Comparison of ENCODE assay signal across 28 cellular contexts in genomic region chr4:4504783-4505182, GRCh38.
"Had no signal": no experiment of that assay in that cellular context is flagged by ENCODE, and none has a peak within 500 bp of the region (broad histone marks: within the 10 kb centered on the region; RNA-seq: fewer than 3 reads in every experiment).

No MANE protein-coding gene starts in this region.

- H3K27me3 ChIP-seq: body of pancreas, esophagus muscularis mucosa had no signal

- H3K27ac Mint-ChIP-seq: activated CD4-positive, alpha-beta T cell treated with anti-CD3 and anti-CD28 coated beads, Interleukin-2, amount 10 ng/mL, durations not matched to agents 7 days and 5 days; activated CD8-positive, alpha-beta T cell treated with anti-CD3 and anti-CD28 coated beads for 36 hours; activated naive CD8-positive, alpha-beta T cell treated with anti-CD3 and anti-CD28 coated beads, Interleukin-2, amount 10 ng/mL, durations not matched to agents 7 days and 5 days; activated T-helper 17 cell treated with anti-CD3 and anti-CD28 coated beads, Interleukin-2, amount 50 U/mL, for 72 hours; effector memory CD8-positive, alpha-beta T cell; WTC11 had no signal

- H3K36me3 ChIP-seq: esophagus muscularis mucosa had no signal

- H3K36me3 Mint-ChIP-seq: WTC11 had no signal

- H3K27me3 Mint-ChIP-seq: activated CD4-positive, alpha-beta T cell treated with anti-CD3 and anti-CD28 coated beads, Interleukin-2, amount 10 ng/mL, durations not matched to agents 7 days and 5 days; activated CD8-positive, alpha-beta T cell treated with anti-CD3 and anti-CD28 coated beads for 36 hours; activated naive CD8-positive, alpha-beta T cell treated with anti-CD3 and anti-CD28 coated beads, Interleukin-2, amount 10 ng/mL, durations not matched to agents 7 days and 5 days; activated T-helper 17 cell treated with anti-CD3 and anti-CD28 coated beads, Interleukin-2, amount 50 U/mL, for 72 hours; effector memory CD8-positive, alpha-beta T cell had no signal

- H3K4me3 ChIP-seq: body of pancreas, esophagus muscularis mucosa had no signal

- H3K4me3 Mint-ChIP-seq: activated CD4-positive, alpha-beta T cell treated with anti-CD3 and anti-CD28 coated beads, Interleukin-2, amount 10 ng/mL, durations not matched to agents 7 days and 5 days; activated CD8-positive, alpha-beta T cell treated with anti-CD3 and anti-CD28 coated beads for 36 hours; activated naive CD8-positive, alpha-beta T cell treated with anti-CD3 and anti-CD28 coated beads, Interleukin-2, amount 10 ng/mL, durations not matched to agents 7 days and 5 days; activated T-cell treated with anti-CD3 and anti-CD28 coated beads, Interleukin-2, amount 50 U/mL, for 4 hours; activated T-helper 17 cell treated with anti-CD3 and anti-CD28 coated beads, Interleukin-2, amount 50 U/mL, for 72 hours; effector memory CD8-positive, alpha-beta T cell; WTC11 had no signal

- DNase-seq: activated CD4-positive, alpha-beta T cell treated with anti-CD3 and anti-CD28 coated beads for 1 hour; activated CD4-positive, alpha-beta T cell treated with anti-CD3 and anti-CD28 coated beads for 4 hours; activated CD4-positive, alpha-beta T cell treated with anti-CD3 and anti-CD28 coated beads, Interleukin-2, amount 10 ng/mL, durations not matched to agents 7 days and 5 days; activated CD4-positive, alpha-beta T cell treated with anti-CD3 and anti-CD28 coated beads, Interleukin-2, amount 50 U/mL, for 4 hours; activated CD8-positive, alpha-beta memory T cell treated with anti-CD3 and anti-CD28 coated beads for 24 hours; activated CD8-positive, alpha-beta T cell treated with anti-CD3 and anti-CD28 coated beads for 36 hours; activated effector memory CD4-positive, alpha-beta T cell treated with Interleukin-2 at 50 U/mL for 16 hours; activated gamma-delta T cell treated with Interleukin-2 at 50 U/mL for 16 hours; activated naive CD4-positive, alpha-beta T cell treated with anti-CD3 and anti-CD28 coated beads, Interleukin-2, amount 50 U/mL, for 16 hours; activated naive CD4-positive, alpha-beta T cell treated with Interleukin-2 at 50 U/mL for 16 hours; activated naive CD8-positive, alpha-beta T cell treated with anti-CD3 and anti-CD28 coated beads, Interleukin-2, amount 10 ng/mL, durations not matched to agents 7 days and 5 days; activated T-cell treated with anti-CD3 and anti-CD28 coated beads, Interleukin-2, amount 50 U/mL, for 4 hours; amygdala; aorta; body of pancreas; caudate nucleus; cortex of kidney; dermis blood vessel endothelial cell; effector CD4-positive, alpha-beta T cell; effector memory CD8-positive, alpha-beta T cell; erythroblast; foreskin fibroblast; head of caudate nucleus; T-helper 2 cell had no signal

- ATAC-seq: activated CD8-positive, alpha-beta T cell treated with anti-CD3 and anti-CD28 coated beads for 36 hours; activated T-cell treated with anti-CD3 and anti-CD28 coated beads, Interleukin-2, amount 50 U/mL, for 4 hours; activated T-helper 17 cell treated with anti-CD3 and anti-CD28 coated beads, Interleukin-2, amount 50 U/mL, for 72 hours; body of pancreas; effector memory CD8-positive, alpha-beta T cell; WTC11 had no signal

- H3K9me3 ChIP-seq: body of pancreas, esophagus muscularis mucosa had no signal

- H3K9me3 Mint-ChIP-seq: activated CD4-positive, alpha-beta T cell treated with anti-CD3 and anti-CD28 coated beads, Interleukin-2, amount 10 ng/mL, durations not matched to agents 7 days and 5 days; activated CD8-positive, alpha-beta T cell treated with anti-CD3 and anti-CD28 coated beads for 36 hours; activated naive CD8-positive, alpha-beta T cell treated with anti-CD3 and anti-CD28 coated beads, Interleukin-2, amount 10 ng/mL, durations not matched to agents 7 days and 5 days; activated T-cell treated with anti-CD3 and anti-CD28 coated beads, Interleukin-2, amount 50 U/mL, for 4 hours; activated T-helper 17 cell treated with anti-CD3 and anti-CD28 coated beads, Interleukin-2, amount 50 U/mL, for 72 hours; effector memory CD8-positive, alpha-beta T cell; WTC11 had no signal

- H3K27ac ChIP-seq: esophagus muscularis mucosa, VCaP had no signal
